7 cellular contexts compared by ENCODE assay signal in genomic region chr2:239072786-239073185, GRCh38.
"Had no signal": no experiment of that assay in that cellular context is flagged by ENCODE, and none has a peak within 500 bp of the region (broad histone marks: within the 10 kb centered on the region; RNA-seq: fewer than 3 reads in every experiment).

No MANE protein-coding gene starts in this region.

- H3K9me3 Mint-ChIP-seq: IgD-negative memory B cell had no signal

- H3K4me1 Mint-ChIP-seq: IgD-negative memory B cell had no signal

- H3K4me3 Mint-ChIP-seq: IgD-negative memory B cell had no signal

- H3K27me3 Mint-ChIP-seq: IgD-negative memory B cell had no signal

- DNase-seq: IMR-90, KBM-7, KG1 had no signal

- H3K27ac ChIP-seq: HL-60 had no signal

- H3K4me3 ChIP-seq: K562 had no signal

- ATAC-seq: HepG2, K562 had no signal
